ENCODE assay signal across 8 cellular contexts in genomic region chr13:100674848-100675659, GRCh38. TPM values are rescaled to one million over a fixed set of nuclear protein-coding genes. Genes with fewer than 3 reads are reported as not detected.
A peak's percentile ranks its signal among the peaks of the same experiment; 100 is the strongest.
DNase-seq lines count a peak whose midpoint lies in the region; ATAC-seq and TF ChIP-seq lines count a peak whose summit lies in the region.

No MANE protein-coding gene starts in this region.

- peak; percentile 90 to 98 (median 92) for ATAC-seq in natural killer cell

- H3K27ac Mint-ChIP-seq in activated T-helper 2 cell treated with anti-CD3 and anti-CD28 coated beads, Interferon-gamma antibody, Interleukin-2, Interleukin-4, amounts not matched to agents 10 μg/mL and 5 μg/mL and 100 μg/mL, durations not matched to agents 14 hours and 24 hours and 36 hours = peak overlapping the region; percentile 48
- peak overlapping the region; percentile 71 to 95 for H3K27ac Mint-ChIP-seq in natural killer cell

- intact Hi-C loops in activated T-helper 2 cell treated with anti-CD3 and anti-CD28 coated beads, Interferon-gamma antibody, Interleukin-2, Interleukin-4, amounts not matched to agents 10 μg/mL and 5 μg/mL and 100 μg/mL, durations not matched to agents 14 hours and 24 hours and 36 hours (cut with micrococcal nuclease) = loop anchor here (5.0 kb wide), 1 partner anchor 202 kb away; no protein-coding TSS in a partner anchor
- intact Hi-C loops in natural killer cell (cut with micrococcal nuclease) = loop anchor here (5.0 to 10.0 kb wide), 3 partner anchors 63 to 1170 kb away; partner anchors contain the start of genes GGACT and TM9SF2

- H3K4me3 Mint-ChIP-seq in activated T-helper 2 cell treated with anti-CD3 and anti-CD28 coated beads, Interferon-gamma antibody, Interleukin-2, Interleukin-4, amounts not matched to agents 10 μg/mL and 5 μg/mL and 100 μg/mL, durations not matched to agents 14 hours and 24 hours and 36 hours (ENCODE audit: low read depth) = peak overlapping the region; percentile 82
- H3K4me3 Mint-ChIP-seq in natural killer cell = peak overlapping the region; percentile 96

- H3K27me3 Mint-ChIP-seq in activated T-helper 2 cell treated with anti-CD3 and anti-CD28 coated beads, Interferon-gamma antibody, Interleukin-2, Interleukin-4, amounts not matched to agents 10 μg/mL and 5 μg/mL and 100 μg/mL, durations not matched to agents 14 hours and 24 hours and 36 hours (ENCODE audit: low read depth) = peaks cover 23% of the 10 kb centered on the region
- no peaks in the 10 kb centered on the region for H3K27me3 Mint-ChIP-seq in natural killer cell (ENCODE audit: low read depth in 2 of 2)

- H3K4me1 Mint-ChIP-seq in activated T-helper 2 cell treated with anti-CD3 and anti-CD28 coated beads, Interferon-gamma antibody, Interleukin-2, Interleukin-4, amounts not matched to agents 10 μg/mL and 5 μg/mL and 100 μg/mL, durations not matched to agents 14 hours and 24 hours and 36 hours (ENCODE audit: low read depth) = peaks cover 18% of the 10 kb centered on the region
- H3K4me1 Mint-ChIP-seq in natural killer cell = peaks cover 32 to 44% of the 10 kb centered on the region in 2 donors

- DNase-seq in ELR (ENCODE audit: low read depth) = peak; percentile 97
- peak; percentile 93 for DNase-seq in GOT3 (lab: John Stamatoyannopoulos, UW)
- peak; percentile 94 for DNase-seq in LHCN-M2 (ENCODE audit: low read depth)
- peak; percentile 95 for DNase-seq in RKO (ENCODE audit: low spot score)
- DNase-seq in activated T-helper 2 cell treated with anti-CD3 and anti-CD28 coated beads, Interferon-gamma antibody, Interleukin-2, Interleukin-4, amounts not matched to agents 10 μg/mL and 5 μg/mL and 100 μg/mL, durations not matched to agents 14 hours and 24 hours and 36 hours (ENCODE audit: low spot score) = peak; percentile 99
- peak; percentile 94 for DNase-seq in fibroblast of peridontal ligament (ENCODE audit: extremely low read depth)
- DNase-seq in natural killer cell = peak; percentile 99
- peak; percentile 95 to 100 (median 96) for DNase-seq in stimulated activated naive CD4-positive, alpha-beta T cell (lab: John Stamatoyannopoulos, UW)

- no peaks in the 10 kb centered on the region for H3K9me3 Mint-ChIP-seq in activated T-helper 2 cell treated with anti-CD3 and anti-CD28 coated beads, Interferon-gamma antibody, Interleukin-2, Interleukin-4, amounts not matched to agents 10 μg/mL and 5 μg/mL and 100 μg/mL, durations not matched to agents 14 hours and 24 hours and 36 hours
- no peaks in the 10 kb centered on the region for H3K9me3 Mint-ChIP-seq in natural killer cell

- TF ChIP-seq CTCF in natural killer cell (IDR thresholded peaks at IDR 0.05) = peak; percentile 26

- peaks cover 10% of the 10 kb centered on the region for H3K36me3 Mint-ChIP-seq in activated T-helper 2 cell treated with anti-CD3 and anti-CD28 coated beads, Interferon-gamma antibody, Interleukin-2, Interleukin-4, amounts not matched to agents 10 μg/mL and 5 μg/mL and 100 μg/mL, durations not matched to agents 14 hours and 24 hours and 36 hours (ENCODE audit: low read depth)
- no peaks in the 10 kb centered on the region for H3K36me3 Mint-ChIP-seq in natural killer cell

RNA-seq across cellular contexts. Expression of gene TMTC4, which starts 0.5 kb away (rescaled TPM):
- total RNA-seq in LHCN-M2 (2014; rRNA removed) (8.7 and 13.0 TPM in 2 replicates), natural killer cell (10 to 100 TPM; 16.2 to 24.9 (median 17.3) TPM)
- polyA plus RNA-seq in LHCN-M2 (2012) = 3.4 TPM
- total RNA-seq in activated T-helper 2 cell treated with anti-CD3 and anti-CD28 coated beads, Interferon-gamma antibody, Interleukin-2, Interleukin-4, amounts not matched to agents 10 μg/mL and 5 μg/mL and 100 μg/mL, durations not matched to agents 14 hours and 24 hours and 36 hours = 19.2 and 20.3 TPM in 2 replicates

Comparison
In these comparisons a context has a peak if more than half of its experiments do, and no peak if none do; other contexts are left out.
1. Peak in every context shown above with its lines: DNase-seq and ATAC-seq.